17 cellular contexts compared by ENCODE assay signal in the genomic region with DNA sequence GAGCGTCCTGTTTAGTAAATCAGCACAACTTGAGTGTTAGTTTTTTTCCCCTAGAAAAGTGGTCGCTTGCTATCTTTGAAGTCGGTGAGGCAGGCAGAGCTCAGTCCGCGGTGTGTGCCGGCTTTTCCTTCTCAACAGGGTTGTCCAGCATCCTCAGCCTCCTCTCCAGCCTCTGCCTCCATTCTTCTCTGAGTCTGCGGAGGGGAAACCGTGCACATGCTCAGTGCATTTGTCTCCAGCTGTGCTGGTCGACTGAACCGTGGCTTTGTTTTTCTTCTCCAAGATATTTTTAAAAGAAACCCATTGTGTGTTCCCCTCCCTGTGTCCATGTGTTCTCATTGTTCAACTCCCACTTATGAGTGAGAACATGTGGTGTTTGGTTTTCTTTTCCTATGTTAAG.
A peak's percentile ranks its signal among the peaks of the same experiment; 100 is the strongest.
DNase-seq lines count a peak whose midpoint lies in the region; ATAC-seq lines count a peak whose summit lies in the region.
"Had no signal": no experiment of that assay in that cellular context is flagged by ENCODE, and none has a peak within 500 bp of the region (broad histone marks: within the 10 kb centered on the region; RNA-seq: fewer than 3 reads in every experiment).

No MANE protein-coding gene starts in this region.

- 0 out of 2 replicates have a peak overlapping the region, but pooled peaks have one; percentile 66 for H3K9ac ChIP-seq in BLaER1

- no peak overlapping the region for H3K4me3 ChIP-seq in BLaER1

- no peaks in the 10 kb centered on the region for H4K20me1 ChIP-seq in BLaER1

- DNase-seq in medulla oblongata (ENCODE audit: extremely low spot score): peak; percentile 87
- peak; percentile 85 for DNase-seq in putamen (ENCODE audit: low spot score)
- DNase-seq in T-helper 9 cell: no peak
- no peak for DNase-seq in NCI-H128 (lab: John Stamatoyannopoulos, UW; ENCODE audit: unreplicated experiment)
- DNase-seq: 8988T; COR-L47; GF-D8; HCEC 1CT; NCI-H1105 treated with DMSO at 0.1 percent for 48 hours; NCI-H187; NCI-H345; NK-92 treated with Interleukin-12 subunit alpha and Interleukin-12 subunit beta, amount 100 ng/mL, for 24 hours; SHP77 had no signal

- H3K36me3 ChIP-seq in BLaER1: no peaks in the 10 kb centered on the region

- H3K4me1 ChIP-seq in BLaER1: peaks cover 100% of the 10 kb centered on the region

- no peak for ATAC-seq in GM21367 (IDR thresholded peaks at IDR 0.05; ENCODE audit: unreplicated experiment)
- no peak for ATAC-seq in GM18502 (IDR thresholded peaks at IDR 0.05; ENCODE audit: poor library complexity, unreplicated experiment)

- peak overlapping the region; percentile 93 for H3K4me2 ChIP-seq in BLaER1

- H3K27ac ChIP-seq in BLaER1: peak overlapping the region; percentile 75
- peak overlapping the region; percentile 78 for H3K27ac ChIP-seq in cingulate gyrus (ENCODE audit: low read depth, low read length)

- H3K27me3 ChIP-seq in BLaER1: no peaks in the 10 kb centered on the region

- H3K9me3 ChIP-seq in BLaER1: peaks cover 4% of the 10 kb centered on the region; the same call in 1 of the 2 replicates

Comparison
In these comparisons a context has a peak if more than half of its experiments do, and no peak if none do; other contexts are left out.
1. DNase-seq: peak in medulla oblongata (single experiment) and putamen (single experiment); none in T-helper 9 cell (single experiment) and NCI-H128 (single experiment).